1 cellular context compared by ENCODE assay signal in the genomic region with DNA sequence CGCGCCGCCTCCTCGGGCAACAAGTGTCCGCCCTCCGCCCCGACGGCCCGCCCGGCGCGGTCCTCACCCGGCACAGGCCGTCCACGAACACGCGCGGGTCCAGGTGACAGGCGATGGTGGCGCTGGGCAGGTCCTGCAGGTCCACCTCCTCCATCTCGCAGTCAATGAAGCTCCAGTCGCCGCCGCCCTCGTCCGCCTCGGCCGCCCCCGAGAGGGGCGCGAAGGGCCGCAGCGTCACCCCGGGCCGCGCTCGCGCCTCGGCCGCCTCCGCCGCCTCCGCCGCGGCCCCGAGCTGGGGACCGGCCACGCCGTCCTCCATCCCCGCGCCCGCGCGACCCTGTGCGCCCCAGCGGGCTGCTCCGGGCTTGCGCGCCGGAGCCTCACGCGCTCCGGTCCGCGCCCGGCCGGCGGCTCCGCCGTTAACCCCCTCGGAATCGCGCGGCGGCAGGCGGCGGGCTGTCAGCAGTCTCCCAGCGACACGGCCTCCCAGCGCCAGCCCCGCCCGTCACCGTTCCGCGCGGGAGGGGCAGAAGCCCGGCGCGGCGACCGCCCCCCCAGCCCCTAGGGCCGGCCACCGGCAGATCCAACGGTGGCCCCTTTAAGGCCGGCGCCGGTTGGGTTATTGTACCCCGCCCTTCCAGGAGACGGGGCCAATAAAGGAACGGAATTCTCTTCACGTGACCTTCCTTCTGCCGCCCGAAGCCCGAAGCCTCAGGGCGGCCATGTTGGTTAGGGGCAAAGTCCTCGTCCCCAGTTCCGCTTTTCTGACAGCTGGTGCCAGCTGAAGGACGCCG.
TF ChIP-seq lines count a peak whose summit lies in the region.

Gene RCAN1 (minus strand): TSS at position 421 of the 794 bp plus-strand sequence. CDS start 102 bp downstream, at position 319.

TF ChIP-seq in K562, 482 proteins besides CTCF, POLR2A, EP300 and RAD21 (continued from another document and continues in another):
- TF ChIP-seq RAD51 (IDR thresholded peaks at IDR 0.05; ENCODE audit: borderline replicate concordance, low read depth) (peak; percentile 97), EHMT2 (IDR thresholded peaks at IDR 0.05) (0 out of 2 replicates have a peak, but pooled peaks have one; percentile 24), ELF1 (tag; IDR thresholded peaks at IDR 0.05) (peak; percentile 98), SIX5 (IDR thresholded peaks at IDR 0.05; ENCODE audit: borderline replicate concordance in 1 of 2, insufficient read depth in 1 of 2, low read depth in 1 of 2, low read length in 2 of 2) (peak; percentile 79 to 80), ZNF668 (CRISPR knock-in tag; IDR thresholded peaks at IDR 0.05) (no peak), ZNF384 (IDR thresholded peaks at IDR 0.05; ENCODE audit: low read depth, low read length) (no peak), ZBTB40 (IDR thresholded peaks at IDR 0.05) (peak; percentile 71), ZBTB40 (CRISPR knock-in tag; IDR thresholded peaks at IDR 0.05) (no peak), SIN3B (IDR thresholded peaks at IDR 0.05; ENCODE audit: low read depth) (peak; percentile 61), NCOR1 (IDR thresholded peaks at IDR 0.05) (no peak), ZNF592 (IDR thresholded peaks at IDR 0.05) (no peak), FUS (optimal IDR thresholded peaks at IDR 0.05; ENCODE audit: low read depth, low read length) (no peak), RUNX1 (IDR thresholded peaks at IDR 0.05; ENCODE audit: low read depth) (peak; percentile 64; the same call in 1 of the 2 replicates), FOS (IDR thresholded peaks at IDR 0.05; ENCODE audit: extremely low read depth, insufficient read length) (peak; percentile 59), CHD2 (IDR thresholded peaks at IDR 0.05; ENCODE audit: low read depth, low read length) (peak; percentile 45; the same call in 1 of the 2 replicates)
- TF ChIP-seq, protein P1, sequence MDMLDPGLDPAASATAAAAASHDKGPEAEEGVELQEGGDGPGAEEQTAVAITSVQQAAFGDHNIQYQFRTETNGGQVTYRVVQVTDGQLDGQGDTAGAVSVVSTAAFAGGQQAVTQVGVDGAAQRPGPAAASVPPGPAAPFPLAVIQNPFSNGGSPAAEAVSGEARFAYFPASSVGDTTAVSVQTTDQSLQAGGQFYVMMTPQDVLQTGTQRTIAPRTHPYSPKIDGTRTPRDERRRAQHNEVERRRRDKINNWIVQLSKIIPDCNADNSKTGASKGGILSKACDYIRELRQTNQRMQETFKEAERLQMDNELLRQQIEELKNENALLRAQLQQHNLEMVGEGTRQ (CRISPR knock-in tag; IDR thresholded peaks at IDR 0.05) = peak; percentile 99
- TF ChIP-seq, protein P2, sequence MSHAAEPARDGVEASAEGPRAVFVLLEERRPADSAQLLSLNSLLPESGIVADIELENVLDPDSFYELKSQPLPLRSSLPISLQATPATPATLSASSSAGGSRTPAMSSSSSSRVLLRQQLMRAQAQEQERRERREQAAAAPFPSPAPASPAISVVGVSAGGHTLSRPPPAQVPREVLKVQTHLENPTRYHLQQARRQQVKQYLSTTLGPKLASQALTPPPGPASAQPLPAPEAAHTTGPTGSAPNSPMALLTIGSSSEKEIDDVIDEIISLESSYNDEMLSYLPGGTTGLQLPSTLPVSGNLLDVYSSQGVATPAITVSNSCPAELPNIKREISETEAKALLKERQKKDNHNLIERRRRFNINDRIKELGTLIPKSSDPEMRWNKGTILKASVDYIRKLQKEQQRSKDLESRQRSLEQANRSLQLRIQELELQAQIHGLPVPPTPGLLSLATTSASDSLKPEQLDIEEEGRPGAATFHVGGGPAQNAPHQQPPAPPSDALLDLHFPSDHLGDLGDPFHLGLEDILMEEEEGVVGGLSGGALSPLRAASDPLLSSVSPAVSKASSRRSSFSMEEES (CRISPR knock-in tag; IDR thresholded peaks at IDR 0.05) = peak; percentile 94
- TF ChIP-seq, protein P3, sequence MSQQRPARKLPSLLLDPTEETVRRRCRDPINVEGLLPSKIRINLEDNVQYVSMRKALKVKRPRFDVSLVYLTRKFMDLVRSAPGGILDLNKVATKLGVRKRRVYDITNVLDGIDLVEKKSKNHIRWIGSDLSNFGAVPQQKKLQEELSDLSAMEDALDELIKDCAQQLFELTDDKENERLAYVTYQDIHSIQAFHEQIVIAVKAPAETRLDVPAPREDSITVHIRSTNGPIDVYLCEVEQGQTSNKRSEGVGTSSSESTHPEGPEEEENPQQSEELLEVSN (IDR thresholded peaks at IDR 0.05; ENCODE audit: borderline replicate concordance in 1 of 2, extremely low read depth in 1 of 2, insufficient read depth in 1 of 2, insufficient read length in 1 of 2, low read depth in 1 of 2, low read length in 1 of 2, poor library complexity in 1 of 2, severe bottlenecking in 1 of 2) = peak; percentile 36 to 41
- TF ChIP-seq, protein P4, sequence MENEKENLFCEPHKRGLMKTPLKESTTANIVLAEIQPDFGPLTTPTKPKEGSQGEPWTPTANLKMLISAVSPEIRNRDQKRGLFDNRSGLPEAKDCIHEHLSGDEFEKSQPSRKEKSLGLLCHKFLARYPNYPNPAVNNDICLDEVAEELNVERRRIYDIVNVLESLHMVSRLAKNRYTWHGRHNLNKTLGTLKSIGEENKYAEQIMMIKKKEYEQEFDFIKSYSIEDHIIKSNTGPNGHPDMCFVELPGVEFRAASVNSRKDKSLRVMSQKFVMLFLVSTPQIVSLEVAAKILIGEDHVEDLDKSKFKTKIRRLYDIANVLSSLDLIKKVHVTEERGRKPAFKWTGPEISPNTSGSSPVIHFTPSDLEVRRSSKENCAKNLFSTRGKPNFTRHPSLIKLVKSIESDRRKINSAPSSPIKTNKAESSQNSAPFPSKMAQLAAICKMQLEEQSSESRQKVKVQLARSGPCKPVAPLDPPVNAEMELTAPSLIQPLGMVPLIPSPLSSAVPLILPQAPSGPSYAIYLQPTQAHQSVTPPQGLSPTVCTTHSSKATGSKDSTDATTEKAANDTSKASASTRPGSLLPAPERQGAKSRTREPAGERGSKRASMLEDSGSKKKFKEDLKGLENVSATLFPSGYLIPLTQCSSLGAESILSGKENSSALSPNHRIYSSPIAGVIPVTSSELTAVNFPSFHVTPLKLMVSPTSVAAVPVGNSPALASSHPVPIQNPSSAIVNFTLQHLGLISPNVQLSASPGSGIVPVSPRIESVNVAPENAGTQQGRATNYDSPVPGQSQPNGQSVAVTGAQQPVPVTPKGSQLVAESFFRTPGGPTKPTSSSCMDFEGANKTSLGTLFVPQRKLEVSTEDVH (IDR thresholded peaks at IDR 0.05; ENCODE audit: low read depth, partially characterized antibody) = peak; percentile 84
- TF ChIP-seq, protein P5, sequence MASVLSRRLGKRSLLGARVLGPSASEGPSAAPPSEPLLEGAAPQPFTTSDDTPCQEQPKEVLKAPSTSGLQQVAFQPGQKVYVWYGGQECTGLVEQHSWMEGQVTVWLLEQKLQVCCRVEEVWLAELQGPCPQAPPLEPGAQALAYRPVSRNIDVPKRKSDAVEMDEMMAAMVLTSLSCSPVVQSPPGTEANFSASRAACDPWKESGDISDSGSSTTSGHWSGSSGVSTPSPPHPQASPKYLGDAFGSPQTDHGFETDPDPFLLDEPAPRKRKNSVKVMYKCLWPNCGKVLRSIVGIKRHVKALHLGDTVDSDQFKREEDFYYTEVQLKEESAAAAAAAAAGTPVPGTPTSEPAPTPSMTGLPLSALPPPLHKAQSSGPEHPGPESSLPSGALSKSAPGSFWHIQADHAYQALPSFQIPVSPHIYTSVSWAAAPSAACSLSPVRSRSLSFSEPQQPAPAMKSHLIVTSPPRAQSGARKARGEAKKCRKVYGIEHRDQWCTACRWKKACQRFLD (CRISPR knock-in tag; IDR thresholded peaks at IDR 0.05) = peak; percentile 96
- TF ChIP-seq, protein P6, sequence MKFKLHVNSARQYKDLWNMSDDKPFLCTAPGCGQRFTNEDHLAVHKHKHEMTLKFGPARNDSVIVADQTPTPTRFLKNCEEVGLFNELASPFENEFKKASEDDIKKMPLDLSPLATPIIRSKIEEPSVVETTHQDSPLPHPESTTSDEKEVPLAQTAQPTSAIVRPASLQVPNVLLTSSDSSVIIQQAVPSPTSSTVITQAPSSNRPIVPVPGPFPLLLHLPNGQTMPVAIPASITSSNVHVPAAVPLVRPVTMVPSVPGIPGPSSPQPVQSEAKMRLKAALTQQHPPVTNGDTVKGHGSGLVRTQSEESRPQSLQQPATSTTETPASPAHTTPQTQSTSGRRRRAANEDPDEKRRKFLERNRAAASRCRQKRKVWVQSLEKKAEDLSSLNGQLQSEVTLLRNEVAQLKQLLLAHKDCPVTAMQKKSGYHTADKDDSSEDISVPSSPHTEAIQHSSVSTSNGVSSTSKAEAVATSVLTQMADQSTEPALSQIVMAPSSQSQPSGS (CRISPR knock-in tag; IDR thresholded peaks at IDR 0.05) = no peak
- TF ChIP-seq, protein P7, sequence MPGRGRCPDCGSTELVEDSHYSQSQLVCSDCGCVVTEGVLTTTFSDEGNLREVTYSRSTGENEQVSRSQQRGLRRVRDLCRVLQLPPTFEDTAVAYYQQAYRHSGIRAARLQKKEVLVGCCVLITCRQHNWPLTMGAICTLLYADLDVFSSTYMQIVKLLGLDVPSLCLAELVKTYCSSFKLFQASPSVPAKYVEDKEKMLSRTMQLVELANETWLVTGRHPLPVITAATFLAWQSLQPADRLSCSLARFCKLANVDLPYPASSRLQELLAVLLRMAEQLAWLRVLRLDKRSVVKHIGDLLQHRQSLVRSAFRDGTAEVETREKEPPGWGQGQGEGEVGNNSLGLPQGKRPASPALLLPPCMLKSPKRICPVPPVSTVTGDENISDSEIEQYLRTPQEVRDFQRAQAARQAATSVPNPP (IDR thresholded peaks at IDR 0.05; ENCODE audit: borderline replicate concordance, insufficient read depth, insufficient read length) = no peak
